In the genomic region with DNA sequence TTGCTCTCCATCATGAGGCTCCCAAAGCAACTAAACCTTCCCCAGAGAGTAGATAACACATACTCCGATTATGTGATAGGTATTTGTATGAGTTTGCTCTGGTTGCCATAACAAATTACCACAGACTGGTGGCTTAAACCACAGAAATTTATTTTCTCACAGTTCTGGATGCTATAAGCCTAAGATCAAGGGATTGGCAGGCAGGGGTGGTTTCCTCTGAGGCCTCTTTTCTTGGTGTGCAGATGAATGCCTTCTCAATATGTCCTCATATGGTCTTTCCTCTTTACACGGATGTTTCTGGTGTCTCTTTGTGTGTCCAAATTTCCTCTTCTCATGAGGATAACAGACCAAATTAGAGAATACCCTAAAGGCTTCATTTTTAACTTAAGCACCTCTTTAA, we compare ENCODE assay signal across 11 cellular contexts.
DNase-seq lines count a peak whose midpoint lies in the region; ATAC-seq, FAIRE-seq and TF ChIP-seq lines count a peak whose summit lies in the region.
"Had no signal": no experiment of that assay in that cellular context is flagged by ENCODE, and none has a peak within 500 bp of the region (broad histone marks: within the 10 kb centered on the region; RNA-seq: fewer than 3 reads in every experiment).

No MANE protein-coding gene starts in this region.

- H3K4me1 ChIP-seq in astrocyte (ENCODE audit: insufficient read depth, low read length), result peaks cover 3% of the 10 kb centered on the region
- no peaks in the 10 kb centered on the region for H3K4me1 ChIP-seq in small intestine (ENCODE audit: control insufficient read depth in 2 of 2, insufficient read depth in 1 of 2, low read depth in 1 of 2, low read length in 1 of 2)
- H3K4me1 ChIP-seq: SJSA1 had no signal

- no peaks in the 10 kb centered on the region for H3K36me3 ChIP-seq in astrocyte (ENCODE audit: insufficient read depth, low read length)
- no peaks in the 10 kb centered on the region for H3K36me3 ChIP-seq in small intestine (ENCODE audit: control insufficient read depth in 2 of 2, insufficient read depth in 2 of 2, low read length in 2 of 2)
- H3K36me3 ChIP-seq: cardiac muscle cell, SJSA1 had no signal

- no peaks in the 10 kb centered on the region for H3K79me2 ChIP-seq in astrocyte (ENCODE audit: insufficient read depth, low read length)

- H3K27ac Mint-ChIP-seq in T-helper 1 cell treated with Interleukin-12 subunit alpha and Interleukin-12 subunit beta and Interleukin-4 antibody, amounts not matched to agents 30 μg/mL and 1 μg/mL, for 36 hours, result peak overlapping the region; percentile 70
- peak overlapping the region; percentile 99 for H3K27ac Mint-ChIP-seq in astrocyte (ENCODE audit: unreplicated experiment)

- H3K27me3 ChIP-seq in astrocyte (ENCODE audit: insufficient read depth, low read length) (no peaks in the 10 kb centered on the region), small intestine (ENCODE audit: control insufficient read depth in 2 of 2, insufficient read depth in 2 of 2, low read length in 2 of 2) (no peaks in the 10 kb centered on the region)
- H3K27me3 ChIP-seq: cardiac muscle cell, SJSA1 had no signal

- peak overlapping the region; percentile 34 for H3K9ac ChIP-seq in astrocyte (ENCODE audit: low read length)
- H3K9ac ChIP-seq: parathyroid adenoma had no signal

- H3K36me3 Mint-ChIP-seq in T-helper 1 cell treated with Interleukin-12 subunit alpha and Interleukin-12 subunit beta and Interleukin-4 antibody, amounts not matched to agents 30 μg/mL and 1 μg/mL, for 36 hours (ENCODE audit: low read depth), result no peaks in the 10 kb centered on the region
- H3K36me3 Mint-ChIP-seq in astrocyte (ENCODE audit: low read depth, unreplicated experiment), result no peaks in the 10 kb centered on the region

- H3K27ac ChIP-seq in astrocyte (ENCODE audit: low read depth, low read length) (peak overlapping the region; percentile 59), small intestine (ENCODE audit: low read depth in 1 of 2, low read length in 1 of 2) (no peak overlapping the region), substantia nigra (ENCODE audit: low read depth, low read length, poor library complexity, severe bottlenecking) (no peak overlapping the region)
- H3K27ac ChIP-seq: cardiac muscle cell, parathyroid adenoma, SJSA1 had no signal

- DNase-seq in H4 (ENCODE audit: low spot score), result peak; percentile 47
- DNase-seq in astrocyte (ENCODE audit: low read depth), result peak; percentile 85
- DNase-seq in small intestine, result peak; percentile 37
- no peak for DNase-seq in substantia nigra (lab: John Stamatoyannopoulos, UW)
- no peak for DNase-seq in SHP77 treated with DMSO at 0.1 percent for 48 hours (lab: John Stamatoyannopoulos, UW)
- no peak for DNase-seq in AG20443 (ENCODE audit: low spot score)

- no peaks in the 10 kb centered on the region for H3K9me3 ChIP-seq in astrocyte (ENCODE audit: insufficient read depth, low read depth, low read length)
- H3K9me3 ChIP-seq in small intestine (ENCODE audit: control insufficient read depth, low read depth), result no peaks in the 10 kb centered on the region
- H3K9me3 ChIP-seq: SJSA1 had no signal

- peaks cover 4% of the 10 kb centered on the region for H3K4me1 Mint-ChIP-seq in T-helper 1 cell treated with Interleukin-12 subunit alpha and Interleukin-12 subunit beta and Interleukin-4 antibody, amounts not matched to agents 30 μg/mL and 1 μg/mL, for 36 hours (ENCODE audit: low read depth)
- H3K4me1 Mint-ChIP-seq in astrocyte (ENCODE audit: low read depth, unreplicated experiment), result peaks cover 22% of the 10 kb centered on the region

- FAIRE-seq in astrocyte (lab: Jason Lieb, UNC) (no peak), small intestine (lab: Jason Lieb, UNC) (no peak)

- H3K9me3 Mint-ChIP-seq in T-helper 1 cell treated with Interleukin-12 subunit alpha and Interleukin-12 subunit beta and Interleukin-4 antibody, amounts not matched to agents 30 μg/mL and 1 μg/mL, for 36 hours, result no peaks in the 10 kb centered on the region
- no peaks in the 10 kb centered on the region for H3K9me3 Mint-ChIP-seq in astrocyte (ENCODE audit: unreplicated experiment)

- no peak for ATAC-seq in HG02885 (IDR thresholded peaks at IDR 0.05; ENCODE audit: poor library complexity, unreplicated experiment)

- peak overlapping the region; percentile 36 for H3K4me2 ChIP-seq in astrocyte (ENCODE audit: low read length)

- no peak overlapping the region for H2AFZ ChIP-seq in astrocyte (ENCODE audit: low read depth, low read length)
- H2AFZ ChIP-seq: parathyroid adenoma had no signal

- TF ChIP-seq CTCF in astrocyte (IDR thresholded peaks at IDR 0.05; ENCODE audit: insufficient read depth, low read depth, low read length), result no peak

- no peak overlapping the region for H3K4me3 Mint-ChIP-seq in T-helper 1 cell treated with Interleukin-12 subunit alpha and Interleukin-12 subunit beta and Interleukin-4 antibody, amounts not matched to agents 30 μg/mL and 1 μg/mL, for 36 hours
- peak overlapping the region; percentile 60 for H3K4me3 Mint-ChIP-seq in astrocyte (ENCODE audit: unreplicated experiment)

- 44 to 71% (median 61%) methylated on average over 2 of the region's 2 CpGs for whole genome bisulfite sequencing in small intestine, 3 donors

- peaks cover 8% of the 10 kb centered on the region for H3K27me3 Mint-ChIP-seq in T-helper 1 cell treated with Interleukin-12 subunit alpha and Interleukin-12 subunit beta and Interleukin-4 antibody, amounts not matched to agents 30 μg/mL and 1 μg/mL, for 36 hours (ENCODE audit: low read depth)
- no peaks in the 10 kb centered on the region for H3K27me3 Mint-ChIP-seq in astrocyte (ENCODE audit: low read depth, unreplicated experiment)

- H3K4me3 ChIP-seq in astrocyte (ENCODE audit: insufficient read depth, low read depth, low read length), result no peak overlapping the region
- H3K4me3 ChIP-seq in small intestine (ENCODE audit: low read depth in 1 of 2, low read length in 2 of 2), result no peak overlapping the region
- H3K4me3 ChIP-seq: cardiac muscle cell, SJSA1 had no signal

- no peaks in the 10 kb centered on the region for H4K20me1 ChIP-seq in astrocyte (ENCODE audit: insufficient read depth, low read length)

Comparison
In these comparisons a context has a peak if more than half of its experiments do, and no peak if none do; other contexts are left out.
1. DNase-seq: peak in H4 (single experiment), astrocyte (single experiment) and small intestine (single experiment); none in substantia nigra (0 of 49), SHP77 treated with DMSO at 0.1 percent for 48 hours (single experiment) and AG20443 (single experiment).